ENCODE assay signal across 12 cellular contexts in genomic region chr10:127649642-127650041, GRCh38.
DNase-seq lines count a peak whose midpoint lies in the region; ATAC-seq, FAIRE-seq and TF ChIP-seq lines count a peak whose summit lies in the region.
"Had no signal": no experiment of that assay in that cellular context is flagged by ENCODE, and none has a peak within 500 bp of the region (broad histone marks: within the 10 kb centered on the region; RNA-seq: fewer than 3 reads in every experiment).

No MANE protein-coding gene starts in this region.

- ATAC-seq in GM21825 (IDR thresholded peaks at IDR 0.05; ENCODE audit: unreplicated experiment), result no peak
- no peak for ATAC-seq in GM18873 (IDR thresholded peaks at IDR 0.05; ENCODE audit: low FRiP score, unreplicated experiment)
- ATAC-seq: pancreas had no signal

- H3K4me1 ChIP-seq in Karpas-422 (ENCODE audit: low read length), result no peaks in the 10 kb centered on the region
- no peaks in the 10 kb centered on the region for H3K4me1 ChIP-seq in H1 (replicated peaks in 1 of 4; ENCODE audit: control insufficient read depth in 3 of 4, insufficient read depth in 4 of 4, low read length in 3 of 4)
- H3K4me1 ChIP-seq in neural progenitor cell, result no peaks in the 10 kb centered on the region
- H3K4me1 ChIP-seq: pancreas, uterus had no signal

- no peak overlapping the region for H2AFZ ChIP-seq in Karpas-422 (ENCODE audit: low read length)
- no peak overlapping the region for H2AFZ ChIP-seq in H1 (ENCODE audit: low read length)
- H2AFZ ChIP-seq in neural progenitor cell (replicated peaks), result no peak overlapping the region

- H3K9me3 Mint-ChIP-seq in neural progenitor cell, result no peaks in the 10 kb centered on the region
- H3K9me3 Mint-ChIP-seq: activated T-helper 2 cell treated with anti-CD3 and anti-CD28 coated beads, Interferon-gamma antibody, Interleukin-2, Interleukin-4, amounts not matched to agents 10 μg/mL and 5 μg/mL and 100 μg/mL, durations not matched to agents 14 hours and 24 hours and 36 hours had no signal

- POLR2A ChIA-PET in H1 (lab: Charles Lee; ENCODE audit: partially characterized antibody), result no interaction called here

- no peak overlapping the region for H4K8ac ChIP-seq in H1 (ENCODE audit: extremely low read depth, insufficient read depth, low read length)

- FAIRE-seq in H1 (lab: Jason Lieb, UNC), result peak; percentile 66
- FAIRE-seq: pancreas had no signal

- H2BK15ac ChIP-seq in H1 (ENCODE audit: low read length), result no peak overlapping the region

- H3K36me3 Mint-ChIP-seq in neural progenitor cell, result no peaks in the 10 kb centered on the region

- no peak overlapping the region for H3K18ac ChIP-seq in H1 (ENCODE audit: extremely low read depth, low read length)

- H3K9ac ChIP-seq in Karpas-422 (ENCODE audit: low read length), result no peak overlapping the region
- no peak overlapping the region for H3K9ac ChIP-seq in H1 (replicated peaks in 1 of 4; ENCODE audit: extremely low read depth in 1 of 4, low read depth in 3 of 4, low read length in 3 of 4)
- no peak overlapping the region for H3K9ac ChIP-seq in neural progenitor cell

- TF ChIP-seq EP300 in H1 (IDR thresholded peaks at IDR 0.05; ENCODE audit: borderline replicate concordance in 1 of 2, low read depth in 2 of 2, low read length in 2 of 2), result no peak

- no peaks in the 10 kb centered on the region for H3K79me2 ChIP-seq in Karpas-422 (ENCODE audit: low read length)
- no peaks in the 10 kb centered on the region for H3K79me2 ChIP-seq in H1 (ENCODE audit: control insufficient read depth in 1 of 2, insufficient read depth in 2 of 2, low read length in 2 of 2)
- no peaks in the 10 kb centered on the region for H3K79me2 ChIP-seq in neural progenitor cell (ENCODE audit: low read depth)

- H3F3A ChIP-seq in neural progenitor cell (ENCODE audit: low read depth), result no peaks in the 10 kb centered on the region

- H2BK12ac ChIP-seq in H1 (ENCODE audit: low read depth, low read length), result no peak overlapping the region

- no peak overlapping the region for H2BK20ac ChIP-seq in H1 (ENCODE audit: low read length)

- H2BK120ac ChIP-seq in H1 (replicated peaks; ENCODE audit: low read depth, low read length), result no peak overlapping the region

- H3K27me3 Mint-ChIP-seq in neural progenitor cell (ENCODE audit: insufficient read depth, low read depth), result peaks cover 3% of the 10 kb centered on the region

- no peaks in the 10 kb centered on the region for H3K4me1 Mint-ChIP-seq in neural progenitor cell

- DNase-seq in NCI-H146 (lab: John Stamatoyannopoulos, UW) (peak; percentile 6), NCI-H146 treated with DMSO at 0.1 percent for 48 hours (lab: John Stamatoyannopoulos, UW; ENCODE audit: unreplicated experiment) (no peak), Karpas-422 (peak; percentile 57), H1 (ENCODE audit: low read depth in 1 of 2, low spot score in 2 of 2) (peak; percentile 21 to 74), neural progenitor cell (ENCODE audit: low spot score) (peak; percentile 69), germinal center (ENCODE audit: low spot score) (no peak)
- DNase-seq: cortex of kidney, pancreas, uterus had no signal

- no peaks in the 10 kb centered on the region for H3K27me3 ChIP-seq in Karpas-422 (ENCODE audit: low read length)
- no peaks in the 10 kb centered on the region for H3K27me3 ChIP-seq in H1 (replicated peaks in 1 of 4; ENCODE audit: control insufficient read depth in 3 of 4, extremely low read depth in 1 of 4, insufficient read depth in 3 of 4, low read length in 3 of 4)
- H3K27me3 ChIP-seq in neural progenitor cell, result no peaks in the 10 kb centered on the region
- H3K27me3 ChIP-seq: pancreas, uterus had no signal

- no peaks in the 10 kb centered on the region for H3K36me3 ChIP-seq in Karpas-422 (ENCODE audit: insufficient read depth, low read length)
- H3K36me3 ChIP-seq in H1 (ENCODE audit: control insufficient read depth in 2 of 4, insufficient read depth in 4 of 4, low read length in 3 of 4), result no peaks in the 10 kb centered on the region
- H3K36me3 ChIP-seq in neural progenitor cell, result no peaks in the 10 kb centered on the region
- H3K36me3 ChIP-seq: pancreas, uterus had no signal

- H3K23ac ChIP-seq in H1 (ENCODE audit: insufficient read length), result no peak overlapping the region

- TF ChIP-seq RAD21 in H1 (IDR thresholded peaks at IDR 0.05 in 1 of 2, conservative IDR thresholded peaks at IDR 0.05 in 1 of 2; ENCODE audit: low read depth in 2 of 2, low read length in 2 of 2), result peak; percentile 68 to 79

- no peak overlapping the region for H3K4me3 Mint-ChIP-seq in neural progenitor cell

- H2BK5ac ChIP-seq in H1 (ENCODE audit: low read depth, low read length), result no peak overlapping the region

- H3K4ac ChIP-seq in H1 (replicated peaks; ENCODE audit: insufficient read length, low read depth, low read length), result no peak overlapping the region

- no peak overlapping the region for H4K91ac ChIP-seq in H1 (replicated peaks; ENCODE audit: insufficient read length, low read length)

- WGBS in H1 (ENCODE audit: extremely low coverage in 1 of 2, insufficient coverage in 1 of 2, insufficient read length in 1 of 2, insufficient replicate concordance in 2 of 2, low coverage in 1 of 2, low lambda C conversion rate in 2 of 2, missing lambda C conversion rate in 1 of 2), 2 experiments, result 64% methylated on average over 6 of the region's 6 CpGs; no CpG with 5 or more reads in 1 of the 2 experiments

- TF ChIP-seq CTCF in H1 (IDR thresholded peaks at IDR 0.05; ENCODE audit: control extremely low read depth in 1 of 3, insufficient read depth in 1 of 3, low read depth in 1 of 3, low read length in 3 of 3) (peak; percentile 47 to 74 (median 72)), neural progenitor cell (IDR thresholded peaks at IDR 0.05) (peak; percentile 61)

- H3K79me1 ChIP-seq in H1 (ENCODE audit: low read depth, low read length), result no peaks in the 10 kb centered on the region

- no peaks in the 10 kb centered on the region for H3K9me2 ChIP-seq in Karpas-422 (replicated peaks; ENCODE audit: insufficient read depth, low read length)

- H4K20me1 ChIP-seq in Karpas-422 (ENCODE audit: insufficient read depth, low read depth, low read length) (no peaks in the 10 kb centered on the region), H1 (replicated peaks in 1 of 2; ENCODE audit: control insufficient read depth in 1 of 2, insufficient read depth in 2 of 2, low read length in 2 of 2) (no peaks in the 10 kb centered on the region), neural progenitor cell (ENCODE audit: low read depth) (no peaks in the 10 kb centered on the region)

- H3K27ac ChIP-seq in Karpas-422 (ENCODE audit: low read length) (no peak overlapping the region), H1 (ENCODE audit: low read depth, low read length) (no peak overlapping the region), neural progenitor cell (no peak overlapping the region)
- H3K27ac ChIP-seq: pancreas, uterus had no signal

- H3K4me3 ChIP-seq in Karpas-422 (ENCODE audit: low read length) (no peak overlapping the region), H1 (ENCODE audit: extremely low read depth in 1 of 4, insufficient read depth in 2 of 4, low read depth in 3 of 4, low read length in 4 of 4) (no peak overlapping the region), neural progenitor cell (no peak overlapping the region)
- H3K4me3 ChIP-seq: pancreas, uterus had no signal

- H2AK5ac ChIP-seq in H1 (ENCODE audit: low read depth, low read length), result no peak overlapping the region

- CTCF ChIA-PET in H1 (lab: Charles Lee; ENCODE audit: partially characterized antibody), result interaction anchor here (0.6 to 2.6 kb wide), 22 partner anchors 8 to 414 kb away, joined by 3 to 22 read pairs (median 4); no protein-coding TSS in a partner anchor

- no peak overlapping the region for H3K14ac ChIP-seq in H1 (ENCODE audit: insufficient read length)

- no peak overlapping the region for H3K27ac Mint-ChIP-seq in neural progenitor cell
- H3K27ac Mint-ChIP-seq: activated T-helper 2 cell treated with anti-CD3 and anti-CD28 coated beads, Interferon-gamma antibody, Interleukin-2, Interleukin-4, amounts not matched to agents 10 μg/mL and 5 μg/mL and 100 μg/mL, durations not matched to agents 14 hours and 24 hours and 36 hours had no signal

- H3K9me3 ChIP-seq in Karpas-422 (ENCODE audit: low read length) (no peaks in the 10 kb centered on the region), H1 (ENCODE audit: insufficient read depth in 2 of 2, low read depth in 1 of 2, low read length in 1 of 2) (no peaks in the 10 kb centered on the region), neural progenitor cell (ENCODE audit: low read depth) (no peaks in the 10 kb centered on the region)
- H3K9me3 ChIP-seq: pancreas, uterus had no signal

- H3K23me2 ChIP-seq in H1 (ENCODE audit: low read depth, low read length), result no peaks in the 10 kb centered on the region

- no peak overlapping the region for H4K5ac ChIP-seq in H1 (ENCODE audit: insufficient read length, low read depth, low read length)

- no peak overlapping the region for H3K56ac ChIP-seq in H1 (replicated peaks; ENCODE audit: insufficient read length, low read depth, low read length)

- no peak for TF ChIP-seq POLR2A in H1 (IDR thresholded peaks at IDR 0.05; ENCODE audit: control extremely low read depth in 1 of 2, low read depth in 2 of 2, low read length in 2 of 2)

- H3K4me2 ChIP-seq in Karpas-422 (ENCODE audit: low read depth, low read length, poor library complexity, severe bottlenecking) (no peak overlapping the region), H1 (ENCODE audit: insufficient read depth in 1 of 2, low read depth in 2 of 2, low read length in 2 of 2) (no peak overlapping the region), neural progenitor cell (no peak overlapping the region)

TF ChIP-seq in H1, 55 proteins besides CTCF, POLR2A, EP300 and RAD21:
- TF ChIP-seq CHD2 (IDR thresholded peaks at IDR 0.05; ENCODE audit: low read length) (no peak), RBBP5 (IDR thresholded peaks at IDR 0.05; ENCODE audit: borderline replicate concordance, low read depth, low read length) (no peak), TAF1 (IDR thresholded peaks at IDR 0.05; ENCODE audit: low read depth, low read length) (no peak), RNF2 (IDR thresholded peaks at IDR 0.05; ENCODE audit: borderline replicate concordance, low read depth, low read length, missing control alignments, poor library complexity, severe bottlenecking) (no peak), NRF1 (IDR thresholded peaks at IDR 0.05; ENCODE audit: low read depth, low read length) (no peak), EZH2 (IDR thresholded peaks at IDR 0.05; ENCODE audit: low read depth, low read length, severe bottlenecking) (no peak), PHF8 (conservative IDR thresholded peaks at IDR 0.05; ENCODE audit: low read depth, low read length) (no peak), KDM1A (IDR thresholded peaks at IDR 0.05; ENCODE audit: borderline replicate concordance, low read length) (no peak)

Comparison
In these comparisons a context has a peak if more than half of its experiments do, and no peak if none do; other contexts are left out.
1. DNase-seq: peak in NCI-H146 (single experiment), Karpas-422 (single experiment), H1 (2 of 2) and neural progenitor cell (single experiment); none in NCI-H146 treated with DMSO at 0.1 percent for 48 hours (single experiment) and germinal center (single experiment).